ENCODE assay signal across 3 cellular contexts in the genomic region with DNA sequence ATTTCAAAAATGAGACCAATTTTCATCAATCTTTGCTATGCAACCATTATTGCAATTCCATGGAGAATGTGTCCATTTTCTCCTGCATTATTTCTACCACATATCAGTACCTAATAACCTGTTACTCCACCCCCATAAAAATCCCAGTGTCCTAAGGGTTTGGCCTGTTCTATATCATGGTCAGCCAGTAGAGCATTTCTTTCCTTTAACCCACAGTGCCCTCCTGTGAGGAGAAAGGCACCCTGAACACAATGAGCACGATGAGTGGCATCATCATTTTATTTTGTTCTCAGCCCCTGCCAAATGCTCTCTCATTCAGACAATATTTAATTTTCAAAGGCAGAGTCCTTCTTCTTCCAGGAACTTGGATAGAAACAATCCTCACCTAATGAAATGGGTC.
A peak's percentile ranks its signal among the peaks of the same experiment; 100 is the strongest.
TF ChIP-seq lines count a peak whose summit lies in the region.

No MANE protein-coding gene starts in this region.

TF ChIP-seq in SK-N-SH, 30 proteins besides CTCF, POLR2A, EP300 and RAD21:
- no peak for TF ChIP-seq TCF12 (IDR thresholded peaks at IDR 0.05)
- TF ChIP-seq SMC3 (IDR thresholded peaks at IDR 0.05; ENCODE audit: low read depth, low read length): 0 out of 2 replicates have a peak, but pooled peaks have one; percentile 7
TF ChIP-seq in SK-N-SH: peak in this region for 1.

TF ChIP-seq in SK-N-SH treated with all-trans-retinoic acid at 6 μM for 48 hours, 23 proteins besides CTCF, POLR2A, EP300 and RAD21:
- no peak for TF ChIP-seq ARNTL (CRISPR knock-in tag; IDR thresholded peaks at IDR 0.05; ENCODE audit: borderline replicate concordance, low read depth)
- TF ChIP-seq, protein P1, sequence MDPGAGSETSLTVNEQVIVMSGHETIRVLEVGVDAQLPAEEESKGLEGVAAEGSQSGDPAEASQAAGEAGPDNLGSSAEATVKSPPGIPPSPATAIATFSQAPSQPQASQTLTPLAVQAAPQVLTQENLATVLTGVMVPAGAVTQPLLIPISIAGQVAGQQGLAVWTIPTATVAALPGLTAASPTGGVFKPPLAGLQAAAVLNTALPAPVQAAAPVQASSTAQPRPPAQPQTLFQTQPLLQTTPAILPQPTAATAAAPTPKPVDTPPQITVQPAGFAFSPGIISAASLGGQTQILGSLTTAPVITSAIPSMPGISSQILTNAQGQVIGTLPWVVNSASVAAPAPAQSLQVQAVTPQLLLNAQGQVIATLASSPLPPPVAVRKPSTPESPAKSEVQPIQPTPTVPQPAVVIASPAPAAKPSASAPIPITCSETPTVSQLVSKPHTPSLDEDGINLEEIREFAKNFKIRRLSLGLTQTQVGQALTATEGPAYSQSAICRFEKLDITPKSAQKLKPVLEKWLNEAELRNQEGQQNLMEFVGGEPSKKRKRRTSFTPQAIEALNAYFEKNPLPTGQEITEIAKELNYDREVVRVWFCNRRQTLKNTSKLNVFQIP (CRISPR knock-in tag; IDR thresholded peaks at IDR 0.05; ENCODE audit: borderline replicate concordance, low read depth): no peak
- no peak for TF ChIP-seq ZNF8 (CRISPR knock-in tag; IDR thresholded peaks at IDR 0.05)
- no peak for TF ChIP-seq TCF4 (CRISPR knock-in tag; IDR thresholded peaks at IDR 0.05; ENCODE audit: borderline replicate concordance)
- no peak for TF ChIP-seq OSR1 (CRISPR knock-in tag; IDR thresholded peaks at IDR 0.05)
- TF ChIP-seq SNAI2 (CRISPR knock-in tag; IDR thresholded peaks at IDR 0.05): no peak
- no peak for TF ChIP-seq ZC3H10 (CRISPR knock-in tag; IDR thresholded peaks at IDR 0.05)
- no peak for TF ChIP-seq GLIS3 (CRISPR knock-in tag; IDR thresholded peaks at IDR 0.05)
- no peak for TF ChIP-seq ZNF70 (CRISPR knock-in tag; IDR thresholded peaks at IDR 0.05)
- TF ChIP-seq, protein P2, sequence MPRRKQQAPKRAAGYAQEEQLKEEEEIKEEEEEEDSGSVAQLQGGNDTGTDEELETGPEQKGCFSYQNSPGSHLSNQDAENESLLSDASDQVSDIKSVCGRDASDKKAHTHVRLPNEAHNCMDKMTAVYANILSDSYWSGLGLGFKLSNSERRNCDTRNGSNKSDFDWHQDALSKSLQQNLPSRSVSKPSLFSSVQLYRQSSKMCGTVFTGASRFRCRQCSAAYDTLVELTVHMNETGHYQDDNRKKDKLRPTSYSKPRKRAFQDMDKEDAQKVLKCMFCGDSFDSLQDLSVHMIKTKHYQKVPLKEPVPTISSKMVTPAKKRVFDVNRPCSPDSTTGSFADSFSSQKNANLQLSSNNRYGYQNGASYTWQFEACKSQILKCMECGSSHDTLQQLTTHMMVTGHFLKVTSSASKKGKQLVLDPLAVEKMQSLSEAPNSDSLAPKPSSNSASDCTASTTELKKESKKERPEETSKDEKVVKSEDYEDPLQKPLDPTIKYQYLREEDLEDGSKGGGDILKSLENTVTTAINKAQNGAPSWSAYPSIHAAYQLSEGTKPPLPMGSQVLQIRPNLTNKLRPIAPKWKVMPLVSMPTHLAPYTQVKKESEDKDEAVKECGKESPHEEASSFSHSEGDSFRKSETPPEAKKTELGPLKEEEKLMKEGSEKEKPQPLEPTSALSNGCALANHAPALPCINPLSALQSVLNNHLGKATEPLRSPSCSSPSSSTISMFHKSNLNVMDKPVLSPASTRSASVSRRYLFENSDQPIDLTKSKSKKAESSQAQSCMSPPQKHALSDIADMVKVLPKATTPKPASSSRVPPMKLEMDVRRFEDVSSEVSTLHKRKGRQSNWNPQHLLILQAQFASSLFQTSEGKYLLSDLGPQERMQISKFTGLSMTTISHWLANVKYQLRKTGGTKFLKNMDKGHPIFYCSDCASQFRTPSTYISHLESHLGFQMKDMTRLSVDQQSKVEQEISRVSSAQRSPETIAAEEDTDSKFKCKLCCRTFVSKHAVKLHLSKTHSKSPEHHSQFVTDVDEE (CRISPR knock-in tag; IDR thresholded peaks at IDR 0.05): no peak
- TF ChIP-seq, protein P3, sequence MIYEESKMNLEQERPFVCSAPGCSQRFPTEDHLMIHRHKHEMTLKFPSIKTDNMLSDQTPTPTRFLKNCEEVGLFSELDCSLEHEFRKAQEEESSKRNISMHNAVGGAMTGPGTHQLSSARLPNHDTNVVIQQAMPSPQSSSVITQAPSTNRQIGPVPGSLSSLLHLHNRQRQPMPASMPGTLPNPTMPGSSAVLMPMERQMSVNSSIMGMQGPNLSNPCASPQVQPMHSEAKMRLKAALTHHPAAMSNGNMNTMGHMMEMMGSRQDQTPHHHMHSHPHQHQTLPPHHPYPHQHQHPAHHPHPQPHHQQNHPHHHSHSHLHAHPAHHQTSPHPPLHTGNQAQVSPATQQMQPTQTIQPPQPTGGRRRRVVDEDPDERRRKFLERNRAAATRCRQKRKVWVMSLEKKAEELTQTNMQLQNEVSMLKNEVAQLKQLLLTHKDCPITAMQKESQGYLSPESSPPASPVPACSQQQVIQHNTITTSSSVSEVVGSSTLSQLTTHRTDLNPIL (CRISPR knock-in tag; IDR thresholded peaks at IDR 0.05; ENCODE audit: low read depth): no peak
- no peak for TF ChIP-seq PPARA (CRISPR knock-in tag; IDR thresholded peaks at IDR 0.05; ENCODE audit: borderline replicate concordance)
- no peak for TF ChIP-seq ZNF565 (CRISPR knock-in tag; conservative IDR thresholded peaks at IDR 0.05; ENCODE audit: low read depth)
- no peak for TF ChIP-seq CSRNP3 (CRISPR knock-in tag; IDR thresholded peaks at IDR 0.05)
- no peak for TF ChIP-seq BACH2 (CRISPR knock-in tag; IDR thresholded peaks at IDR 0.05; ENCODE audit: borderline replicate concordance)

TF ChIP-seq in Ishikawa, 13 proteins besides CTCF, POLR2A, EP300 and RAD21:
- no peak for TF ChIP-seq TEAD4 (IDR thresholded peaks at IDR 0.05)
- no peak for TF ChIP-seq FOXM1 (IDR thresholded peaks at IDR 0.05; ENCODE audit: borderline replicate concordance, low read depth)
- no peak for TF ChIP-seq REST (IDR thresholded peaks at IDR 0.05; ENCODE audit: low read depth)
- no peak for TF ChIP-seq ZBTB7A (IDR thresholded peaks at IDR 0.05; ENCODE audit: low read depth)
- no peak for TF ChIP-seq TCF12 (IDR thresholded peaks at IDR 0.05; ENCODE audit: low read depth)
- no peak for TF ChIP-seq YY1 (IDR thresholded peaks at IDR 0.05; ENCODE audit: low read depth)
- no peak for TF ChIP-seq CEBPB (IDR thresholded peaks at IDR 0.05)
- no peak for TF ChIP-seq TAF1 (IDR thresholded peaks at IDR 0.05; ENCODE audit: low read depth)
- no peak for TF ChIP-seq USF1 (IDR thresholded peaks at IDR 0.05)
- TF ChIP-seq NFIC (IDR thresholded peaks at IDR 0.05): no peak
- TF ChIP-seq, protein P4, sequence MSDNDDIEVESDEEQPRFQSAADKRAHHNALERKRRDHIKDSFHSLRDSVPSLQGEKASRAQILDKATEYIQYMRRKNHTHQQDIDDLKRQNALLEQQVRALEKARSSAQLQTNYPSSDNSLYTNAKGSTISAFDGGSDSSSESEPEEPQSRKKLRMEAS (IDR thresholded peaks at IDR 0.05): no peak
- TF ChIP-seq EGR1 (IDR thresholded peaks at IDR 0.05): no peak
- TF ChIP-seq CREB1 (IDR thresholded peaks at IDR 0.05; ENCODE audit: low read depth): no peak
